ENCODE assay signal across 11 cellular contexts in the genomic region with DNA sequence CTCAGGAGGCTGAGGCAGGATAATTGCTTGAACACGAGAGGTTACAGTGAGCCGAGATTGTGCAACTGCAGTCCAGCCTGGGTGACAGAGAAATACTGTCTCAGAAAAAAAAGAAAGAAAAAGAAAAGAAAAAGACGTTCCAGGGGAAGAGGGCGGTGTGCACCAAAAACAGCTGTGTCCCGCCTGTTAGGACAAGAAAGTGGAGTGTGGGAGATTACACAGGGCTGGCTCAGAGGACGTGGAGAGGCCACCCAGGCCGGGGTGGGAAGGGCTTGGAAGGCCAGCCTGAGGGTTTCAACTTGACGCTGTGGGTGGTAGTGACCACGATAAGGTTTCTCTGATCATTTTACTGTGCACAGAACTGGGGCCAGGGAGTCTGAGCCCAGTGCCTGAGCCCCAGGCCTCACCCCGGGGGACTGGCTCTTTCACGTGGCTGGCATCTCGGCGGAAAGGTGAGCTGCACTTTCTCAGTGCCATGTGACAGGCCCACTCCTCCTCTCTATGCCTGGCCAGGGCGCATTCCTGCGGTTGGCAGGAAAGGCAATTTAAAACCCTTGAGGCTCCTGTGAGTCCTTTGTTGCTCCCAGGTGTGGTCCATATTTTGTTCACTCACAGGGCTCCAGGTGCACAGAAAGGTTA. TPM values are rescaled to one million over a fixed set of nuclear protein-coding genes. Genes with fewer than 3 reads are reported as not detected.
A peak's percentile ranks its signal among the peaks of the same experiment; 100 is the strongest.
DNase-seq lines count a peak whose midpoint lies in the region; ATAC-seq and TF ChIP-seq lines count a peak whose summit lies in the region.
"Had no signal": no experiment of that assay in that cellular context is flagged by ENCODE, and none has a peak within 500 bp of the region (broad histone marks: within the 10 kb centered on the region; RNA-seq: fewer than 3 reads in every experiment).

No MANE protein-coding gene starts in this region.

- ATAC-seq in Right ventricle myocardium superior (ENCODE audit: poor library complexity), result peak; percentile 75
- no peak for ATAC-seq in SK-N-SH treated with all-trans-retinoic acid at 6 μM for 48 hours

- H3K27ac ChIP-seq in sigmoid colon, result peak overlapping the region in 1 of 4 donors; percentile 27
- H3K27ac ChIP-seq: brain microvascular endothelial cell, spleen had no signal

- peaks cover 21% of the 10 kb centered on the region for H3K36me3 Mint-ChIP-seq in activated T-cell treated with anti-CD3 and anti-CD28 coated beads, Interleukin-2, amount 50 U/mL, for 24 hours (ENCODE audit: low read depth)

- no peaks in the 10 kb centered on the region for H3K27me3 ChIP-seq in sigmoid colon
- H3K27me3 ChIP-seq: brain microvascular endothelial cell, spleen had no signal

- TF ChIP-seq CTCF in sigmoid colon (IDR thresholded peaks at IDR 0.05), result no peak

- no peak overlapping the region for H3K27ac Mint-ChIP-seq in activated T-cell treated with anti-CD3 and anti-CD28 coated beads, Interleukin-2, amount 50 U/mL, for 24 hours

- no peak overlapping the region for H3K4me3 ChIP-seq in sigmoid colon
- H3K4me3 ChIP-seq: spleen had no signal

- H3K4me1 Mint-ChIP-seq in activated T-cell treated with anti-CD3 and anti-CD28 coated beads, Interleukin-2, amount 50 U/mL, for 24 hours (ENCODE audit: low read depth), result peaks cover 11% of the 10 kb centered on the region

- no peaks in the 10 kb centered on the region for H3K9me3 Mint-ChIP-seq in activated T-cell treated with anti-CD3 and anti-CD28 coated beads, Interleukin-2, amount 50 U/mL, for 24 hours

- peak; percentile 22 for DNase-seq in HCEC 1CT
- peak; percentile 79 for DNase-seq in RPMI8226
- peak; percentile 76 for DNase-seq in Right ventricle myocardium superior
- DNase-seq in sigmoid colon, result peak; percentile 86
- no peak for DNase-seq in activated T-cell treated with anti-CD3 and anti-CD28 coated beads, Interleukin-2, amount 50 U/mL, for 24 hours
- DNase-seq in COR-L47 (lab: John Stamatoyannopoulos, UW), result no peak
- DNase-seq in pons (ENCODE audit: low spot score), result no peak
- DNase-seq: activated CD4-positive, CD25-positive, alpha-beta regulatory T cell; brain microvascular endothelial cell; spleen had no signal

- H3K36me3 ChIP-seq in sigmoid colon, result peaks cover 0 to 9% (median 7%) of the 10 kb centered on the region in 4 donors

- TF ChIP-seq POLR2A in sigmoid colon (IDR thresholded peaks at IDR 0.05), result no peak

- no peaks in the 10 kb centered on the region for H3K27me3 Mint-ChIP-seq in activated T-cell treated with anti-CD3 and anti-CD28 coated beads, Interleukin-2, amount 50 U/mL, for 24 hours

- no peak overlapping the region for H3K4me3 Mint-ChIP-seq in activated T-cell treated with anti-CD3 and anti-CD28 coated beads, Interleukin-2, amount 50 U/mL, for 24 hours

- no peaks in the 10 kb centered on the region for H3K4me1 ChIP-seq in sigmoid colon
- H3K4me1 ChIP-seq: spleen had no signal

- 75 to 80% methylated on average over 15 of the region's 15 CpGs for WGBS in sigmoid colon, 2 donors

- H3K9me3 ChIP-seq in sigmoid colon, result no peaks in the 10 kb centered on the region
- H3K9me3 ChIP-seq: spleen had no signal

- intact Hi-C loops in Right ventricle myocardium superior (cut with DNase I) (no loop called here), sigmoid colon (cut with DNase I) (no loop called here)

- no peak for TF ChIP-seq EP300 in sigmoid colon (IDR thresholded peaks at IDR 0.05)

TF ChIP-seq in SK-N-SH treated with all-trans-retinoic acid at 6 μM for 48 hours, 23 proteins besides CTCF, POLR2A, EP300 and RAD21:
- TF ChIP-seq TCF4 (CRISPR knock-in tag; IDR thresholded peaks at IDR 0.05; ENCODE audit: borderline replicate concordance), result no peak
- TF ChIP-seq, protein P1, sequence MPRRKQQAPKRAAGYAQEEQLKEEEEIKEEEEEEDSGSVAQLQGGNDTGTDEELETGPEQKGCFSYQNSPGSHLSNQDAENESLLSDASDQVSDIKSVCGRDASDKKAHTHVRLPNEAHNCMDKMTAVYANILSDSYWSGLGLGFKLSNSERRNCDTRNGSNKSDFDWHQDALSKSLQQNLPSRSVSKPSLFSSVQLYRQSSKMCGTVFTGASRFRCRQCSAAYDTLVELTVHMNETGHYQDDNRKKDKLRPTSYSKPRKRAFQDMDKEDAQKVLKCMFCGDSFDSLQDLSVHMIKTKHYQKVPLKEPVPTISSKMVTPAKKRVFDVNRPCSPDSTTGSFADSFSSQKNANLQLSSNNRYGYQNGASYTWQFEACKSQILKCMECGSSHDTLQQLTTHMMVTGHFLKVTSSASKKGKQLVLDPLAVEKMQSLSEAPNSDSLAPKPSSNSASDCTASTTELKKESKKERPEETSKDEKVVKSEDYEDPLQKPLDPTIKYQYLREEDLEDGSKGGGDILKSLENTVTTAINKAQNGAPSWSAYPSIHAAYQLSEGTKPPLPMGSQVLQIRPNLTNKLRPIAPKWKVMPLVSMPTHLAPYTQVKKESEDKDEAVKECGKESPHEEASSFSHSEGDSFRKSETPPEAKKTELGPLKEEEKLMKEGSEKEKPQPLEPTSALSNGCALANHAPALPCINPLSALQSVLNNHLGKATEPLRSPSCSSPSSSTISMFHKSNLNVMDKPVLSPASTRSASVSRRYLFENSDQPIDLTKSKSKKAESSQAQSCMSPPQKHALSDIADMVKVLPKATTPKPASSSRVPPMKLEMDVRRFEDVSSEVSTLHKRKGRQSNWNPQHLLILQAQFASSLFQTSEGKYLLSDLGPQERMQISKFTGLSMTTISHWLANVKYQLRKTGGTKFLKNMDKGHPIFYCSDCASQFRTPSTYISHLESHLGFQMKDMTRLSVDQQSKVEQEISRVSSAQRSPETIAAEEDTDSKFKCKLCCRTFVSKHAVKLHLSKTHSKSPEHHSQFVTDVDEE (CRISPR knock-in tag; IDR thresholded peaks at IDR 0.05), result no peak
- no peak for TF ChIP-seq ZFP30 (CRISPR knock-in tag; IDR thresholded peaks at IDR 0.05)
- no peak for TF ChIP-seq ZC3H10 (CRISPR knock-in tag; IDR thresholded peaks at IDR 0.05)
- no peak for TF ChIP-seq TOX (CRISPR knock-in tag; IDR thresholded peaks at IDR 0.05; ENCODE audit: borderline replicate concordance)
- TF ChIP-seq RARB (CRISPR knock-in tag; IDR thresholded peaks at IDR 0.05), result no peak
- TF ChIP-seq PPARA (CRISPR knock-in tag; IDR thresholded peaks at IDR 0.05; ENCODE audit: borderline replicate concordance), result no peak
- TF ChIP-seq ESRRG (CRISPR knock-in tag; IDR thresholded peaks at IDR 0.05), result no peak
- TF ChIP-seq ISL1 (CRISPR knock-in tag; IDR thresholded peaks at IDR 0.05), result no peak
- TF ChIP-seq ZNF70 (CRISPR knock-in tag; IDR thresholded peaks at IDR 0.05), result no peak
TF ChIP-seq in SK-N-SH treated with all-trans-retinoic acid at 6 μM for 48 hours: peak in this region for 0.

RNA-seq across cellular contexts. Expression of a gene that starts 13.9 kb away (rescaled TPM):
- 16.3 TPM for total RNA-seq in Right ventricle myocardium superior
- 10 to 100 TPM; 14.3 to 31.9 (median 27.0) TPM for total RNA-seq in sigmoid colon
- polyA plus RNA-seq in sigmoid colon, result 10 to 100 TPM; 23.8 to 45.0 (median 28.2) TPM

RNA-seq across cellular contexts. Expression of a gene that starts 22.2 kb away (rescaled TPM):
- total RNA-seq in Right ventricle myocardium superior, result 54.7 TPM
- 10 to 100 TPM; 33.2 to 47.4 (median 39.2) TPM for total RNA-seq in sigmoid colon
- 10 to 100 TPM; 20.4 to 98.9 (median 49.9) TPM for polyA plus RNA-seq in sigmoid colon

Comparison
In these comparisons a context has a peak if more than half of its experiments do, and no peak if none do; other contexts are left out.
1. DNase-seq: peak in HCEC 1CT (single experiment), RPMI8226 (single experiment), Right ventricle myocardium superior (single experiment) and sigmoid colon (single experiment); none in activated T-cell treated with anti-CD3 and anti-CD28 coated beads, Interleukin-2, amount 50 U/mL, for 24 hours (single experiment), COR-L47 (single experiment) and pons (single experiment).